In genomic region chr16:81067166-81067565, GRCh38 we compare ENCODE assay signal across 22 cellular contexts. TPM values are rescaled to one million over a fixed set of nuclear protein-coding genes. Genes with fewer than 3 reads are reported as not detected.
"Had no signal": no experiment of that assay in that cellular context is flagged by ENCODE, and none has a peak within 500 bp of the region (broad histone marks: within the 10 kb centered on the region; RNA-seq: fewer than 3 reads in every experiment).

No MANE protein-coding gene starts in this region.

- H3K27ac ChIP-seq: breast epithelium, esophagus muscularis mucosa, ovary, psoas muscle, tibial nerve had no signal

- H3K9me3 Mint-ChIP-seq: naive thymus-derived CD4-positive, alpha-beta T cell had no signal

- DNase-seq: activated CD4-positive, alpha-beta T cell treated with anti-CD3 and anti-CD28 coated beads for 4 hours; activated CD4-positive, alpha-beta T cell treated with anti-CD3 and anti-CD28 coated beads, Interleukin-2, amount 50 U/mL, for 48 hours; activated CD4-positive, CD25-positive, alpha-beta regulatory T cell; activated CD8-positive, alpha-beta memory T cell treated with anti-CD3 and anti-CD28 coated beads for 24 hours; activated gamma-delta T cell treated with Interleukin-2 at 50 U/mL for 16 hours; activated naive CD4-positive, alpha-beta T cell treated with anti-CD3 and anti-CD28 coated beads, Interleukin-2, amount 50 U/mL, for 16 hours; central memory CD4-positive, alpha-beta T cell; left colon; mammary epithelial cell; midbrain; ovary; psoas muscle; stimulated activated CD4-positive, alpha-beta T cell treated with anti-CD3 and anti-CD28 coated beads, Interleukin-2, amount 100 ng/mL, for 48 hours; stimulated activated naive CD4-positive, alpha-beta T cell treated with Interleukin-2 at 50 U/mL for 16 hours had no signal

- ATAC-seq: left colon; naive thymus-derived CD4-positive, alpha-beta T cell; psoas muscle; SK-N-SH treated with all-trans-retinoic acid at 6 μM for 48 hours had no signal

- H3K36me3 Mint-ChIP-seq: naive thymus-derived CD4-positive, alpha-beta T cell had no signal

- H3K4me3 Mint-ChIP-seq: naive thymus-derived CD4-positive, alpha-beta T cell had no signal

RNA-seq across cellular contexts. Expression of gene C16orf46, which starts 9.9 kb away (rescaled TPM):
- total RNA-seq: skeletal muscle tissue; T-helper 2 cell treated with Interferon-gamma antibody and Interleukin-4, amounts not matched to agents 100 ng/mL and 5 ng/mL, for 36 hours; ureter had no signal
